Comparison of ENCODE assay signal across 1 cellular context in the genomic region with DNA sequence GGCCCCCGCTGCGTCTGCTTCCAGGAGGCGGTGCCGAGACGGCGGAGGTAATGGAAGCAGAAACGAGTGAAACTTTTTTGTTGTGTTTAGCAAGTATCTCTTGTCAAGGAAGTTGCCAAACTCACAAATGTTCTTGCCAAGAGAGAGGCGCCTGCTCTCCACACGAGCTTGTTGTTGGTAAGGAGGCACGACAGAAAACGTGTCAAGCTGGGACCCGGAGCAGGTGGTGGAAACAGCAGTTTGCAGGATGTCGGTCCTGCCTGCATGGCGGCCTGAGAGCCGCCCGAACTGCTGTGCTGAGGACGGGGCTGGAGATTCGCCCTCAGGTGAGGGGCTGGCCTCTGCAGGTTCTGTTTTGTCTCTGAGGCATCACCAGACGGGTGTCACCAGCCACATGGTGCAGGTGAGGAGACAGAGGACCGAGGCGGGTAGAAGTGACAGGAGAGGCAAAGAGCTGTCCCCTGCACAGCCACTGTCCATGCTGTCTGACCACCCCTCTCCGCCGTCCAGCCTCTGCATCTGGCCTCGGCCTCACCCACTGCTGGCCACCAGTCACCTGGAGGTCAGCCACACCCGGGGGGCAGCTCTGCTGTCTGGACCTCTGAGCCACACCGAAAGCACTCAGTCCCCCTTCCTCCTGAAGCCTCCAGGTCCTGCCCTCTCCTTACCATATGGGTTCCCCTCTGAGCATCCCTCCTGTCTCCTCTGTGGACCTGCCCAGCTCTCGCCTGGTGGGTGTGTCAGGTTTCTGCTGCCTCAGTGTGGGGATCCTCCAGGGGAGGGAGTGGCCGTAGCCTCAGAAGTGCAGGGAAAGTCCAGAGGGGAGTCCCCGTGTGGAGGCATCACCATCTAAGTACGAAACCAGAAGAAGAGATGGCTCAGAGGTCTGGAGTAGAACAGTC.
TF ChIP-seq lines count a peak whose summit lies in the region.

No MANE protein-coding gene starts in this region.

TF ChIP-seq in GM12878, 131 proteins besides CTCF, POLR2A, EP300 and RAD21 (continued from another document):
- TF ChIP-seq, protein P1, sequence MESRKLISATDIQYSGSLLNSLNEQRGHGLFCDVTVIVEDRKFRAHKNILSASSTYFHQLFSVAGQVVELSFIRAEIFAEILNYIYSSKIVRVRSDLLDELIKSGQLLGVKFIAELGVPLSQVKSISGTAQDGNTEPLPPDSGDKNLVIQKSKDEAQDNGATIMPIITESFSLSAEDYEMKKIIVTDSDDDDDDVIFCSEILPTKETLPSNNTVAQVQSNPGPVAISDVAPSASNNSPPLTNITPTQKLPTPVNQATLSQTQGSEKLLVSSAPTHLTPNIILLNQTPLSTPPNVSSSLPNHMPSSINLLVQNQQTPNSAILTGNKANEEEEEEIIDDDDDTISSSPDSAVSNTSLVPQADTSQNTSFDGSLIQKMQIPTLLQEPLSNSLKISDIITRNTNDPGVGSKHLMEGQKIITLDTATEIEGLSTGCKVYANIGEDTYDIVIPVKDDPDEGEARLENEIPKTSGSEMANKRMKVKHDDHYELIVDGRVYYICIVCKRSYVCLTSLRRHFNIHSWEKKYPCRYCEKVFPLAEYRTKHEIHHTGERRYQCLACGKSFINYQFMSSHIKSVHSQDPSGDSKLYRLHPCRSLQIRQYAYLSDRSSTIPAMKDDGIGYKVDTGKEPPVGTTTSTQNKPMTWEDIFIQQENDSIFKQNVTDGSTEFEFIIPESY (IDR thresholded peaks at IDR 0.05): no peak
- TF ChIP-seq SRF (IDR thresholded peaks at IDR 0.05; ENCODE audit: low read depth in 2 of 2, low read length in 2 of 2) (no peak), ZNF24 (IDR thresholded peaks at IDR 0.05) (no peak), KLF5 (IDR thresholded peaks at IDR 0.05; ENCODE audit: partially characterized antibody) (no peak), SMC3 (IDR thresholded peaks at IDR 0.05; ENCODE audit: borderline replicate concordance, low read length) (no peak), ZSCAN29 (IDR thresholded peaks at IDR 0.05) (no peak)
- TF ChIP-seq, protein P2, sequence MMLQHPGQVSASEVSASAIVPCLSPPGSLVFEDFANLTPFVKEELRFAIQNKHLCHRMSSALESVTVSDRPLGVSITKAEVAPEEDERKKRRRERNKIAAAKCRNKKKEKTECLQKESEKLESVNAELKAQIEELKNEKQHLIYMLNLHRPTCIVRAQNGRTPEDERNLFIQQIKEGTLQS (IDR thresholded peaks at IDR 0.05; ENCODE audit: borderline replicate concordance, extremely low read depth, low read depth, low read length): no peak
